10 cellular contexts compared by ENCODE assay signal in genomic region chr1:1232801-1233566, GRCh38. TPM values are rescaled to one million over a fixed set of nuclear protein-coding genes. Genes with fewer than 3 reads are reported as not detected.
DNase-seq lines count a peak whose midpoint lies in the region; ATAC-seq, FAIRE-seq and TF ChIP-seq lines count a peak whose summit lies in the region.
"Had no signal": no experiment of that assay in that cellular context is flagged by ENCODE, and none has a peak within 500 bp of the region (broad histone marks: within the 10 kb centered on the region; RNA-seq: fewer than 3 reads in every experiment).

No MANE protein-coding gene starts in this region.

- H3K4me1 Mint-ChIP-seq in astrocyte (ENCODE audit: low read depth, unreplicated experiment), result peaks cover 13% of the 10 kb centered on the region
- peaks cover 16 to 42% (median 33%) of the 10 kb centered on the region in 7 donors for H3K4me1 Mint-ChIP-seq in naive thymus-derived CD4-positive, alpha-beta T cell

- H3K27me3 ChIP-seq in astrocyte (ENCODE audit: insufficient read depth, low read length), result no peaks in the 10 kb centered on the region
- no peaks in the 10 kb centered on the region for H3K27me3 ChIP-seq in naive thymus-derived CD4-positive, alpha-beta T cell (ENCODE audit: control insufficient read depth in 2 of 2, insufficient read depth in 2 of 2, low read length in 2 of 2)
- H3K27me3 ChIP-seq: uterus had no signal

- H3K4me2 ChIP-seq in A549 (peak overlapping the region; percentile 81), astrocyte (ENCODE audit: low read length) (peak overlapping the region; percentile 77)

- peaks cover 2% of the 10 kb centered on the region for H3K9me3 Mint-ChIP-seq in astrocyte (ENCODE audit: unreplicated experiment)
- peaks cover 0 to 1% (median 0%) of the 10 kb centered on the region in 11 donors for H3K9me3 Mint-ChIP-seq in naive thymus-derived CD4-positive, alpha-beta T cell

- H3K36me3 Mint-ChIP-seq in astrocyte (ENCODE audit: low read depth, unreplicated experiment), result peaks cover 8% of the 10 kb centered on the region
- peaks cover 0 to 16% (median 5%) of the 10 kb centered on the region in 5 donors for H3K36me3 Mint-ChIP-seq in naive thymus-derived CD4-positive, alpha-beta T cell

- no peak overlapping the region for H3K9ac ChIP-seq in astrocyte (ENCODE audit: low read length)

- H3K36me3 ChIP-seq in astrocyte (ENCODE audit: insufficient read depth, low read length), result no peaks in the 10 kb centered on the region
- H3K36me3 ChIP-seq in naive thymus-derived CD4-positive, alpha-beta T cell (ENCODE audit: control insufficient read depth in 2 of 3, insufficient read depth in 3 of 3, low read length in 3 of 3), result peaks cover 0 to 23% (median 0%) of the 10 kb centered on the region in 3 experiments
- H3K36me3 ChIP-seq: uterus had no signal

- WGBS in A549 (ENCODE audit: missing lambda C conversion rate), result 98% methylated on average over 22 of the region's 97 CpGs

- no peak overlapping the region for H2AFZ ChIP-seq in astrocyte (ENCODE audit: low read depth, low read length)

- no peak for TF ChIP-seq EP300 in A549 (IDR thresholded peaks at IDR 0.05)

- H3K79me2 ChIP-seq in astrocyte (ENCODE audit: insufficient read depth, low read length), result peaks cover 64% of the 10 kb centered on the region

- TF ChIP-seq CTCF in A549 (IDR thresholded peaks at IDR 0.05) (no peak), HFF-Myc (IDR thresholded peaks at IDR 0.05; ENCODE audit: low read depth, low read length, missing control alignments) (no peak), astrocyte (IDR thresholded peaks at IDR 0.05; ENCODE audit: insufficient read depth, low read depth, low read length) (no peak)

- POLR2A ChIA-PET in A549 (lab: Yijun Ruan, JAX), result no interaction called here
- POLR2A ChIA-PET in naive thymus-derived CD4-positive, alpha-beta T cell (lab: Charles Lee), result no interaction called here

- DNase-seq in A549 (ENCODE audit: low read depth in 1 of 2, low spot score in 1 of 2) (no peak), HFF-Myc (ENCODE audit: extremely low read depth, low read depth) (no peak), astrocyte (ENCODE audit: low read depth) (no peak), NCI-H510A (lab: John Stamatoyannopoulos, UW) (no peak), NCI-H82 treated with DMSO at 0.1 percent for 48 hours (lab: John Stamatoyannopoulos, UW; ENCODE audit: unreplicated experiment) (no peak), NCI-H1930 (lab: John Stamatoyannopoulos, UW) (no peak)
- no peak for DNase-seq in naive thymus-derived CD4-positive, alpha-beta T cell
- DNase-seq: NCI-H1048 had no signal

- peaks cover 45% of the 10 kb centered on the region for H4K20me1 ChIP-seq in astrocyte (ENCODE audit: insufficient read depth, low read length)

- H3K27ac ChIP-seq in A549 (peak overlapping the region; percentile 94 to 98), astrocyte (ENCODE audit: low read depth, low read length) (no peak overlapping the region)
- H3K27ac ChIP-seq in naive thymus-derived CD4-positive, alpha-beta T cell (ENCODE audit: low read depth, low read length), result peak overlapping the region; percentile 46

- peak overlapping the region; percentile 69 for H3K4me3 Mint-ChIP-seq in astrocyte (ENCODE audit: unreplicated experiment)
- peak overlapping the region; percentile 67 to 88 (median 80) for H3K4me3 Mint-ChIP-seq in naive thymus-derived CD4-positive, alpha-beta T cell

- CTCF ChIA-PET in A549 (lab: Yijun Ruan, JAX), result no interaction called here
- CTCF ChIA-PET in naive thymus-derived CD4-positive, alpha-beta T cell (lab: Charles Lee), result no interaction called here

- H3K27ac Mint-ChIP-seq in astrocyte (ENCODE audit: unreplicated experiment), result no peak overlapping the region
- H3K27ac Mint-ChIP-seq in naive thymus-derived CD4-positive, alpha-beta T cell, result peak overlapping the region; percentile 38 to 90 (median 77)

- H3K4me3 ChIP-seq in A549 (peak overlapping the region; percentile 52), HFF-Myc (replicated peaks; ENCODE audit: low read depth, low read length) (peak overlapping the region; percentile 31), astrocyte (ENCODE audit: insufficient read depth, low read depth, low read length) (peak overlapping the region; percentile 23)
- no peak overlapping the region for H3K4me3 ChIP-seq in naive thymus-derived CD4-positive, alpha-beta T cell (ENCODE audit: low read length)

- H3K4me1 ChIP-seq in A549 (peaks cover 31% of the 10 kb centered on the region), astrocyte (ENCODE audit: insufficient read depth, low read length) (peaks cover 14% of the 10 kb centered on the region)
- H3K4me1 ChIP-seq in naive thymus-derived CD4-positive, alpha-beta T cell (ENCODE audit: control insufficient read depth in 2 of 2, insufficient read depth in 2 of 2, low read length in 2 of 2), result peaks cover 12 to 28% of the 10 kb centered on the region in 2 donors

- intact Hi-C loops in naive thymus-derived CD4-positive, alpha-beta T cell (cut with micrococcal nuclease), result loop anchor here (1.0 to 2.0 kb wide), 6 partner anchors 40 to 220 kb away; partner anchors contain the start of genes C1orf159 (in 2 of the 2), PUSL1 (in 2 of the 2), UBE2J2 (in 2 of the 2) and ISG15 (in 1 of the 2)

- FAIRE-seq in A549 (lab: Jason Lieb, UNC), result no peak
- no peak for FAIRE-seq in astrocyte (lab: Jason Lieb, UNC)

- no peak for TF ChIP-seq RAD21 in A549 (conservative IDR thresholded peaks at IDR 0.05 in 1 of 2, IDR thresholded peaks at IDR 0.05 in 1 of 2)

- no peak for ATAC-seq in A549
- ATAC-seq in naive thymus-derived CD4-positive, alpha-beta T cell, result no peak
- no peak for ATAC-seq in GM21423 (IDR thresholded peaks at IDR 0.05; ENCODE audit: unreplicated experiment)

- TF ChIP-seq POLR2A in A549 (IDR thresholded peaks at IDR 0.05; ENCODE audit: low read length), result no peak

- H3K9me3 ChIP-seq in A549 (no peaks in the 10 kb centered on the region), astrocyte (ENCODE audit: insufficient read depth, low read depth, low read length) (peaks cover 9% of the 10 kb centered on the region)
- H3K9me3 ChIP-seq in naive thymus-derived CD4-positive, alpha-beta T cell (ENCODE audit: control insufficient read depth in 2 of 3, low read length in 3 of 3), result no peaks in the 10 kb centered on the region
- H3K9me3 ChIP-seq: uterus had no signal

- no peaks in the 10 kb centered on the region for H3K27me3 Mint-ChIP-seq in astrocyte (ENCODE audit: low read depth, unreplicated experiment)
- H3K27me3 Mint-ChIP-seq in naive thymus-derived CD4-positive, alpha-beta T cell, result no peaks in the 10 kb centered on the region

TF ChIP-seq in A549, 52 proteins besides CTCF, POLR2A, EP300 and RAD21 (continues in another document):
- TF ChIP-seq JUN (IDR thresholded peaks at IDR 0.05) (no peak), SREBF2 (IDR thresholded peaks at IDR 0.05) (no peak), JUNB (IDR thresholded peaks at IDR 0.05) (no peak), CBX2 (IDR thresholded peaks at IDR 0.05; ENCODE audit: borderline replicate concordance, low read depth) (no peak)

RNA-seq across cellular contexts. Expression of gene B3GALT6, which starts 0.9 kb away (rescaled TPM):
- polyA plus RNA-seq in A549 (2011; rRNA removed) (9.2 and 12.5 TPM in 2 replicates), A549 (2017; fragmentation: RNase III; extraction: RNeasy Plus Mini Kit Qiagen cat#74134 plus additional on column Dnase treatment) (11.5 to 12.9 TPM (median 12.1 TPM) in 3 replicates)
- 13.7 and 20.0 TPM in 2 replicates for polyA plus RNA-seq in A549 (2012; cell fraction: cytosol; rRNA removed)
- 14.5 and 21.2 TPM in 2 replicates for polyA plus RNA-seq in A549 (2012; cell fraction: nucleus; rRNA removed)
- 7.0 and 7.3 TPM in 2 replicates for polyA minus RNA-seq in A549 (2011; rRNA and poly(A)+ RNA removed)
- 22.4 and 27.5 TPM in 2 replicates for total RNA-seq in astrocyte
- 10 to 100 TPM; 10.9 to 29.0 (median 22.8) TPM for total RNA-seq in naive thymus-derived CD4-positive, alpha-beta T cell
- polyA plus RNA-seq in naive thymus-derived CD4-positive, alpha-beta T cell, result 10 to 100 TPM in 1 of 2 donors, 1 to 10 TPM in 1; 7.2 to 12.7 TPM

RNA-seq across cellular contexts. Expression of gene SDF4, which starts 1.2 kb away (rescaled TPM):
- 38.7 and 58.3 TPM in 2 replicates for polyA plus RNA-seq in A549 (2011; rRNA removed)
- polyA plus RNA-seq in A549 (2012; cell fraction: cytosol; rRNA removed), result 96.1 and 108 TPM in 2 replicates
- polyA plus RNA-seq in A549 (2012; cell fraction: nucleus; rRNA removed), result 137 and 147 TPM in 2 replicates
- polyA plus RNA-seq in A549 (2017; fragmentation: RNase III; extraction: RNeasy Plus Mini Kit Qiagen cat#74134 plus additional on column Dnase treatment), result 94.8 to 103 TPM (median 97.4 TPM) in 3 replicates
- 25.3 and 40.0 TPM in 2 replicates for polyA minus RNA-seq in A549 (2011; rRNA and poly(A)+ RNA removed)
- total RNA-seq in astrocyte, result 175 and 180 TPM in 2 replicates
- total RNA-seq in naive thymus-derived CD4-positive, alpha-beta T cell, result 100 to 1,000 TPM in 4 of 5 experiments, 10 to 100 TPM in 1; 75.8 to 124 (median 110) TPM
- 10 to 100 TPM; 74.8 to 90.7 TPM for polyA plus RNA-seq in naive thymus-derived CD4-positive, alpha-beta T cell

RNA-seq across cellular contexts. Expression of gene C1QTNF12, which starts 13.5 kb away (rescaled TPM):
- polyA plus RNA-seq in A549 (2011; rRNA removed) (0.46 and 0.47 TPM in 2 replicates), A549 (2017; fragmentation: RNase III; extraction: RNeasy Plus Mini Kit Qiagen cat#74134 plus additional on column Dnase treatment) (0.76 to 0.98 TPM (median 0.83 TPM) in 3 replicates)
- polyA plus RNA-seq in A549 (2012; cell fraction: cytosol; rRNA removed), result 0.79 and 1.4 TPM in 2 replicates
- 8.7 and 10.0 TPM in 2 replicates for polyA plus RNA-seq in A549 (2012; cell fraction: nucleus; rRNA removed)
- polyA minus RNA-seq in A549 (2011; rRNA and poly(A)+ RNA removed), result not detected in 2 replicates
- total RNA-seq in astrocyte, result 3.9 and 4.7 TPM in 2 replicates
- 1 to 10 TPM; 2.5 to 5.8 (median 3.0) TPM for total RNA-seq in naive thymus-derived CD4-positive, alpha-beta T cell
- polyA plus RNA-seq in naive thymus-derived CD4-positive, alpha-beta T cell, result under 1 TPM in 1 of 2 donors, not detected in 1; 0.56 TPM

RNA-seq across cellular contexts. Expression of gene TNFRSF4, which starts 19.0 kb away (rescaled TPM):
- not detected in 2 replicates for polyA plus RNA-seq in A549 (2011; rRNA removed)
- polyA plus RNA-seq in A549 (2012; cell fraction: cytosol; rRNA removed), result 0.04 TPM in 1 of 2 replicates, not detected in the other
- 0.19 and 0.21 TPM in 2 replicates for polyA plus RNA-seq in A549 (2012; cell fraction: nucleus; rRNA removed)
- polyA plus RNA-seq in A549 (2017; fragmentation: RNase III; extraction: RNeasy Plus Mini Kit Qiagen cat#74134 plus additional on column Dnase treatment), result not detected in 3 replicates
- not detected in 2 replicates for polyA minus RNA-seq in A549 (2011; rRNA and poly(A)+ RNA removed)
- 0.34 and 0.41 TPM in 2 replicates for total RNA-seq in astrocyte
- total RNA-seq in naive thymus-derived CD4-positive, alpha-beta T cell, result 100 to 1,000 TPM in 1 of 5 experiments, 10 to 100 TPM in 1, 1 to 10 TPM in 2, under 1 TPM in 1; 0.49 to 192 (median 7.8) TPM
- polyA plus RNA-seq in naive thymus-derived CD4-positive, alpha-beta T cell, result 1 to 10 TPM; 1.4 to 1.5 TPM

RNA-seq across cellular contexts. Expression of gene TNFRSF18, which starts 26.6 kb away (rescaled TPM):
- polyA plus RNA-seq in A549 (2011; rRNA removed) (not detected in 2 replicates), A549 (2017; fragmentation: RNase III; extraction: RNeasy Plus Mini Kit Qiagen cat#74134 plus additional on column Dnase treatment) (not detected in 3 replicates)
- not detected in 2 replicates for polyA plus RNA-seq in A549 (2012; cell fraction: cytosol; rRNA removed)
- polyA plus RNA-seq in A549 (2012; cell fraction: nucleus; rRNA removed), result not detected in 2 replicates
- polyA minus RNA-seq in A549 (2011; rRNA and poly(A)+ RNA removed), result not detected in 2 replicates
- total RNA-seq in astrocyte, result 0.65 and 0.66 TPM in 2 replicates
- total RNA-seq in naive thymus-derived CD4-positive, alpha-beta T cell, result 10 to 100 TPM in 2 of 5 experiments, 1 to 10 TPM in 1, not detected in 2; 2.6 to 81.7 (median 12.6) TPM
- polyA plus RNA-seq in naive thymus-derived CD4-positive, alpha-beta T cell, result under 1 TPM in 1 of 2 donors, not detected in 1; 0.32 TPM
